ENCODE assay signal across 8 cellular contexts in genomic region chr16:16586069-16586651, GRCh38.
A peak's percentile ranks its signal among the peaks of the same experiment; 100 is the strongest.
DNase-seq lines count a peak whose midpoint lies in the region; ATAC-seq, FAIRE-seq and TF ChIP-seq lines count a peak whose summit lies in the region.
"Not testable (repeated sequence)": the region's sequence is repeated elsewhere in the genome, so short reads cannot be mapped to it uniquely, and the experiment has no call there.

No MANE protein-coding gene starts in this region.

- in situ Hi-C loops in GM12878 (cut with MboI): loop anchor here (25.0 kb wide), 1 partner anchor 226 kb away; no protein-coding TSS in a partner anchor

- DNase-seq in Ammon's horn (ENCODE audit: low spot score) (peak; percentile 23), MG63 (peak; percentile 9), NCI-H2171 treated with DMSO at 0.1 percent for 48 hours (lab: John Stamatoyannopoulos, UW) (peak; percentile 96), NCI-H69 (lab: John Stamatoyannopoulos, UW) (peak; percentile 20), SJCRH30 (peak; percentile 27 to 51), right lobe of liver (peak in 1 of 3 donors; percentile 63)
- DNase-seq in GM12878 (ENCODE audit: low read depth, low spot score); stimulated activated naive CD8-positive, alpha-beta T cell treated with anti-CD3 and anti-CD28 coated beads, Interleukin-15, amount 100 ng/mL, for 72 hours: not testable (repeated sequence)

- H3K4me1 Mint-ChIP-seq in stimulated activated naive CD8-positive, alpha-beta T cell treated with anti-CD3 and anti-CD28 coated beads, Interleukin-15, amount 100 ng/mL, for 72 hours: not testable (repeated sequence)

- H3K9me3 ChIP-seq in MG63; SJCRH30 (replicated peaks); GM12878 (replicated peaks; ENCODE audit: control insufficient read depth, insufficient read depth, low read length); right lobe of liver: not testable (repeated sequence)

- not testable (repeated sequence) for H3K27ac ChIP-seq in SJCRH30; GM12878 (ENCODE audit: control insufficient read depth, insufficient read depth)
- H3K27ac ChIP-seq in right lobe of liver: peak overlapping the region in 2 of 3 donors; percentile 47 to 76

- intact Hi-C loops in GM12878 (cut with micrococcal nuclease; ENCODE audit: unreplicated experiment); right lobe of liver (cut with DNase I): not testable (repeated sequence)

- ATAC-seq in GM12878 (peak; percentile 22), right lobe of liver (peak; percentile 51 to 75 (median 68))
- peak; percentile 71 for ATAC-seq in stimulated activated naive CD8-positive, alpha-beta T cell treated with anti-CD3 and anti-CD28 coated beads, Interleukin-15, amount 100 ng/mL, for 72 hours

- H2AFZ ChIP-seq in GM12878 (ENCODE audit: control insufficient read depth, low read depth, low read length): not testable (repeated sequence)

- not testable (repeated sequence) for H3K27me3 ChIP-seq in MG63; SJCRH30; GM12878 (replicated peaks in 1 of 2; ENCODE audit: control insufficient read depth in 2 of 2, insufficient read depth in 2 of 2, low read length in 1 of 2); right lobe of liver

- not testable (repeated sequence) for H3K9me3 Mint-ChIP-seq in stimulated activated naive CD8-positive, alpha-beta T cell treated with anti-CD3 and anti-CD28 coated beads, Interleukin-15, amount 100 ng/mL, for 72 hours

- TF ChIP-seq CTCF in GM12878 (IDR thresholded peaks at IDR 0.05 in 2 of 3, conservative IDR thresholded peaks at IDR 0.05 in 1 of 3; ENCODE audit: control insufficient read depth in 2 of 3, extremely low read depth in 1 of 3, insufficient read depth in 1 of 3, low read depth in 3 of 3, low read length in 3 of 3); right lobe of liver (IDR thresholded peaks at IDR 0.05): not testable (repeated sequence)

- not testable (repeated sequence) for H3K4me3 ChIP-seq in MG63, SJCRH30, GM12878, right lobe of liver

- not testable (repeated sequence) for H3K27ac Mint-ChIP-seq in stimulated activated naive CD8-positive, alpha-beta T cell treated with anti-CD3 and anti-CD28 coated beads, Interleukin-15, amount 100 ng/mL, for 72 hours

- not testable (repeated sequence) for H3K9ac ChIP-seq in GM12878 (ENCODE audit: control insufficient read depth, insufficient read depth, low read length)

- not testable (repeated sequence) for TF ChIP-seq RAD21 in GM12878 (IDR thresholded peaks at IDR 0.05; ENCODE audit: insufficient read depth, low read depth, low read length)

- BruUV-seq in GM12878 (replicated peaks; lab: Mats Ljungman, UMichigan): not testable (repeated sequence)

- not testable (repeated sequence) for H3K4me2 ChIP-seq in GM12878 (ENCODE audit: control insufficient read depth, insufficient read depth)

- 57% methylated on average over 6 of the region's 7 CpGs for WGBS in GM12878 (ENCODE audit: insufficient coverage, insufficient replicate concordance, low lambda C conversion rate, missing lambda C conversion rate)
- WGBS in right lobe of liver (ENCODE audit: insufficient coverage, low coverage, low lambda C conversion rate, missing lambda C conversion rate): 40% methylated on average over 5 of the region's 7 CpGs

- POLR2A ChIA-PET in GM12878 (lab: Charles Lee): not testable (repeated sequence)

- not testable (repeated sequence) for H3K4me1 ChIP-seq in SJCRH30; GM12878 (ENCODE audit: control insufficient read depth, insufficient read depth, low read length)
- peaks cover 0 to 14% (median 2%) of the 10 kb centered on the region in 4 donors for H3K4me1 ChIP-seq in right lobe of liver

- RAD21 ChIA-PET in GM12878 (lab: Charles Lee; ENCODE audit: unreplicated experiment): not testable (repeated sequence)

- not testable (repeated sequence) for TF ChIP-seq POLR2A in GM12878 (IDR thresholded peaks at IDR 0.05; ENCODE audit: low read depth, low read length); right lobe of liver (IDR thresholded peaks at IDR 0.05)

- H3K36me3 ChIP-seq in MG63; SJCRH30; GM12878 (ENCODE audit: control insufficient read depth in 2 of 2, insufficient read depth in 2 of 2, low read length in 1 of 2); right lobe of liver: not testable (repeated sequence)

- SMC1A ChIA-PET in GM12878 (lab: Charles Lee; ENCODE audit: uncharacterized antibody, unreplicated experiment): interaction anchor here (0.6 to 0.7 kb wide), 2 partner anchors 817 to 1345 kb away, joined by 3 read pairs; no protein-coding TSS in a partner anchor

- H3K4me3 Mint-ChIP-seq in stimulated activated naive CD8-positive, alpha-beta T cell treated with anti-CD3 and anti-CD28 coated beads, Interleukin-15, amount 100 ng/mL, for 72 hours: not testable (repeated sequence)

- TF ChIP-seq EP300 in GM12878 (IDR thresholded peaks at IDR 0.05; ENCODE audit: borderline replicate concordance in 1 of 2, control insufficient read depth in 1 of 2, low read depth in 2 of 2, low read length in 2 of 2): not testable (repeated sequence)

- FAIRE-seq in GM12878 (lab: Jason Lieb, UNC): peak; percentile 54

- CTCF ChIA-PET in GM12878 (lab: Yijun Ruan, JAX): not testable (repeated sequence)

- H3K79me2 ChIP-seq in GM12878 (ENCODE audit: control insufficient read depth, insufficient read depth, low read length): not testable (repeated sequence)

- H4K20me1 ChIP-seq in GM12878 (ENCODE audit: control insufficient read depth, insufficient read depth): not testable (repeated sequence)

- not testable (repeated sequence) for H3K27me3 Mint-ChIP-seq in stimulated activated naive CD8-positive, alpha-beta T cell treated with anti-CD3 and anti-CD28 coated beads, Interleukin-15, amount 100 ng/mL, for 72 hours
